26 cellular contexts compared by ENCODE assay signal in the genomic region with DNA sequence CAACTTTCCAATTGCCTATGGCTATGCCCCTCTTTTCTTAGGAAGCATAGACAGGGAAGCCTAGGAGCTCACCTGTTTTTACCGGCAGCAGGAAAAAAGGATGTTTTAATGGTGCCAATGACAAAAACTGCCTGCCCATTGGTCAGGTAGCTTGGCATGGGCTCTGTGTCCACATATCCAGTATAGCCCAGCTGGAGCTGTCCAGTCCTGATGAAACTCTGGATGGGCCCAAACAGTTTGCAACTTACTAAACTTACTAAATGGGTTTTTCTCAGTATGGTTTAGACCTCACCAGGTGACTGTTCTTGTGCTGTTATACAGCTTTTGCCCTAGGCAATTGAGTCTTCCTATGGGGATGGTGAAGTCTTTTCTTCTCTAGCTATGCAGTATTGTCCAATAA.
"Had no signal": no experiment of that assay in that cellular context is flagged by ENCODE, and none has a peak within 500 bp of the region (broad histone marks: within the 10 kb centered on the region; RNA-seq: fewer than 3 reads in every experiment).

No MANE protein-coding gene starts in this region.

- ATAC-seq: stimulated activated effector memory CD8-positive, alpha-beta T cell treated with anti-CD3 and anti-CD28 coated beads, Interleukin-12 subunit alpha, Interleukin-12 subunit beta, amount 100 ng/mL, for 72 hours; stimulated activated memory B cell treated with anti-CD40 and anti-IgM and Interleukin-4, amounts not matched to agents 10 μg/mL and 1 μg/mL and 100 μg/mL, for 72 hours; stimulated activated naive B cell treated with anti-CD40 and anti-IgM and Interleukin-4, amounts not matched to agents 10 μg/mL and 1 μg/mL and 100 μg/mL, for 72 hours; stimulated activated naive CD8-positive, alpha-beta T cell treated with anti-CD3 and anti-CD28 coated beads, Interleukin-15, amount 100 ng/mL, for 72 hours; stimulated activated naive CD8-positive, alpha-beta T cell treated with anti-CD3 and anti-CD28 coated beads, Interleukin-15, Interleukin-2, amounts not matched to agents 100 U/mL and 50 U/mL, for 24 hours; upper lobe of right lung had no signal

- H3K4me3 ChIP-seq: stomach, suprapubic skin, testis, thoracic aorta, thyroid gland, tibial artery, tibial nerve, transverse colon, upper lobe of left lung, upper lobe of right lung, uterus, vagina had no signal

- DNase-seq: stimulated activated CD4-positive, alpha-beta T cell treated with anti-CD3 and anti-CD28 coated beads, Interleukin-2, amount 100 ng/mL, for 48 hours; stimulated activated CD4-positive, alpha-beta T cell treated with anti-CD3 and anti-CD28 coated beads, Interleukin-4, amount 100 ng/mL, for 1 hour; stimulated activated CD4-positive, alpha-beta T cell treated with anti-CD3 and anti-CD28 coated beads, Interleukin-4, amount 100 ng/mL, for 24 hours; stimulated activated CD8-positive, alpha-beta memory T cell treated with anti-CD3 and anti-CD28 coated beads, Interleukin-4, amount 100 ng/mL, for 48 hours; stimulated activated naive B cell treated with anti-CD40 and anti-IgM and Interleukin-4, amounts not matched to agents 10 μg/mL and 1 μg/mL and 100 μg/mL, for 72 hours; stimulated activated naive CD4-positive, alpha-beta T cell; stimulated activated naive CD4-positive, alpha-beta T cell treated with Interleukin-2 at 50 U/mL for 16 hours; stimulated activated naive CD8-positive, alpha-beta T cell treated with anti-CD3 and anti-CD28 coated beads, Interleukin-15, amount 100 ng/mL, for 72 hours; stimulated activated naive CD8-positive, alpha-beta T cell treated with anti-CD3 and anti-CD28 coated beads, Interleukin-15, Interleukin-2, amounts not matched to agents 100 U/mL and 50 U/mL, for 24 hours; stomach; substantia nigra; testis; thyroid gland; tibial artery; transverse colon; trophoblast cell; upper lobe of left lung; upper lobe of right lung; uterus had no signal

- H3K4me1 ChIP-seq: stomach, suprapubic skin, testis, thyroid gland, tibial artery, tibial nerve, transverse colon, upper lobe of left lung, upper lobe of right lung, uterus, vagina had no signal

- H3K9me3 ChIP-seq: testis, thyroid gland, uterus, vagina had no signal

- FAIRE-seq: urothelium cell line had no signal

- H3K27me3 ChIP-seq: stomach, suprapubic skin, testis, thyroid gland, tibial artery, tibial nerve, transverse colon, upper lobe of left lung, upper lobe of right lung, uterus, vagina had no signal

- H3K36me3 ChIP-seq: stomach, suprapubic skin, thoracic aorta, thyroid gland, tibial artery, tibial nerve, transverse colon, upper lobe of left lung, upper lobe of right lung, uterus, vagina had no signal

- H3K27ac ChIP-seq: stomach, suprapubic skin, testis, thoracic aorta, thyroid gland, tibial artery, tibial nerve, transverse colon, upper lobe of left lung, upper lobe of right lung, uterus, vagina had no signal
